In the genomic region with DNA sequence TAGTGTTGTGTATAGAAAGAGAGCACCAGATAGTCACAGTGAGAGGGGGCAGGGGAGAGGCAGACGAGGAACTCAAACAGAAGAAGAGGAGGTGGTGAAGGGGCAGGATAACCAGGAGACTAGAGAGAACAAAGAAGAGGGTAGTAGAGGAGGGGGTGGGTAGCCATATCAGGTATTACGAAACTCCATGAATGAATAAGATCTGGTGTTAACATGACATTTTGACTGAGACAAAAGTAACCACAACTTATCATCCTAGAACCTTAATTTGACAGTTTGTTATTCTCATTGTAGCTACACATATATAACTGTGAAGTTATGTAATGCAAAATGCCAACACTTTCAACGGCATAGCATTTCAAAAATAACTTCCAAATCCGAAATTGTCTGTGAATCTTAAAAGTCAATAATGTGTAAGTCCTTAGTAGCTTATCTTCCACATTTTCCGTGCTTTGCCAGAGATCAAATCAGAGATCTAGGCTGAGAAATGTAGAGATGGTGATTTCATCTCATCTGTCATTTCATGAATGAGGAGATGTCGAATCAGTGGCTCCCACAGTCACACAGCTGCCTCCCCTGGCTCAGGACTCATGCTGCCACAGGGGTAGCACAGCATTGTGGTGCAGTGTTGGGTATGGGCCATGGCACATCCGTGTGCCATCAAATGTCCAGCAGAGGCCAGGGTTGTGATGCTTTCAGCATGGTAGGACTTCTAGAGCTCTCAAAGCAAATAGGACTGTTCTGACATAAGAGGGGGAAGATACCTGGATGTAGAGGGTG, we compare ENCODE assay signal across 17 cellular contexts.
A peak's percentile ranks its signal among the peaks of the same experiment; 100 is the strongest.
DNase-seq lines count a peak whose midpoint lies in the region; ATAC-seq lines count a peak whose summit lies in the region.
"Had no signal": no experiment of that assay in that cellular context is flagged by ENCODE, and none has a peak within 500 bp of the region (broad histone marks: within the 10 kb centered on the region; RNA-seq: fewer than 3 reads in every experiment).

No MANE protein-coding gene starts in this region.

- CTCF ChIA-PET in CD8-positive, alpha-beta memory T cell (lab: Charles Lee) = interaction anchor here (0.8 to 1.5 kb wide), 2 partner anchors 11 to 25 kb away, joined by 3 read pairs; no protein-coding TSS in a partner anchor

- peak in 1 of 3 donors; percentile 62 for DNase-seq in CD4-positive, CD25-positive, alpha-beta regulatory T cell
- no peak for DNase-seq in CD8-positive, alpha-beta memory T cell
- no peak for DNase-seq in central memory CD8-positive, alpha-beta T cell (ENCODE audit: low spot score in 2 of 2)
- DNase-seq in NCI-H524 treated with DMSO at 0.1 percent for 48 hours (lab: John Stamatoyannopoulos, UW) (no peak), NCI-H524 (lab: John Stamatoyannopoulos, UW) (no peak)
- DNase-seq: activated CD4-positive, alpha-beta T cell treated with anti-CD3 and anti-CD28 coated beads, Interleukin-2, amount 50 U/mL, for 4 hours; HFFc6; NCI-H1417 treated with DMSO at 0.1 percent for 48 hours; NCI-H510A treated with DMSO at 0.1 percent for 48 hours; right cardiac atrium had no signal

- H3K36me3 Mint-ChIP-seq in CD4-positive, CD25-positive, alpha-beta regulatory T cell = no peaks in the 10 kb centered on the region
- H3K36me3 Mint-ChIP-seq in CD8-positive, alpha-beta memory T cell = no peaks in the 10 kb centered on the region
- H3K36me3 Mint-ChIP-seq in central memory CD8-positive, alpha-beta T cell (ENCODE audit: insufficient read depth) = no peaks in the 10 kb centered on the region
- H3K36me3 Mint-ChIP-seq: CD14-positive monocyte had no signal

- POLR2A ChIA-PET in CD8-positive, alpha-beta memory T cell (lab: Charles Lee) = no interaction called here

- H3K4me1 Mint-ChIP-seq in CD4-positive, CD25-positive, alpha-beta regulatory T cell = peaks cover 6 to 22% (median 15%) of the 10 kb centered on the region in 4 donors
- peaks cover 16 to 18% (median 17%) of the 10 kb centered on the region in 3 donors for H3K4me1 Mint-ChIP-seq in CD8-positive, alpha-beta memory T cell
- H3K4me1 Mint-ChIP-seq in central memory CD8-positive, alpha-beta T cell = peaks cover 11% of the 10 kb centered on the region
- H3K4me1 Mint-ChIP-seq: CD14-positive monocyte, nephron had no signal

- peak overlapping the region; percentile 68 for H3K4me3 ChIP-seq in CD4-positive, CD25-positive, alpha-beta regulatory T cell (ENCODE audit: low read depth, low read length)
- H3K4me3 ChIP-seq in CD8-positive, alpha-beta memory T cell (ENCODE audit: low read length) = no peak overlapping the region
- H3K4me3 ChIP-seq: esophagus muscularis mucosa, suprapubic skin had no signal

- no peaks in the 10 kb centered on the region for H3K27me3 Mint-ChIP-seq in CD4-positive, CD25-positive, alpha-beta regulatory T cell
- H3K27me3 Mint-ChIP-seq in CD8-positive, alpha-beta memory T cell = no peaks in the 10 kb centered on the region
- no peaks in the 10 kb centered on the region for H3K27me3 Mint-ChIP-seq in central memory CD8-positive, alpha-beta T cell

- no peaks in the 10 kb centered on the region for H3K9me3 ChIP-seq in CD4-positive, CD25-positive, alpha-beta regulatory T cell (ENCODE audit: control insufficient read depth in 2 of 2, low read length in 2 of 2)
- no peaks in the 10 kb centered on the region for H3K9me3 ChIP-seq in CD8-positive, alpha-beta memory T cell (ENCODE audit: low read length)
- H3K9me3 ChIP-seq: esophagus muscularis mucosa, suprapubic skin had no signal

- peak in 1 of 2 donors; percentile 34 for ATAC-seq in CD4-positive, CD25-positive, alpha-beta regulatory T cell (ENCODE audit: low read depth in 2 of 2)
- ATAC-seq in HG03432 (IDR thresholded peaks at IDR 0.05; ENCODE audit: unreplicated experiment) (peak; percentile 59), HG03457 (IDR thresholded peaks at IDR 0.05; ENCODE audit: unreplicated experiment) (no peak)
- no peak for ATAC-seq in central memory CD8-positive, alpha-beta T cell (replicated peaks; ENCODE audit: extremely low read depth, poor library complexity, severe bottlenecking)
- ATAC-seq: right cardiac atrium had no signal

- H3K9me3 Mint-ChIP-seq in CD4-positive, CD25-positive, alpha-beta regulatory T cell = no peaks in the 10 kb centered on the region
- H3K9me3 Mint-ChIP-seq in CD8-positive, alpha-beta memory T cell = no peaks in the 10 kb centered on the region
- no peaks in the 10 kb centered on the region for H3K9me3 Mint-ChIP-seq in central memory CD8-positive, alpha-beta T cell
- H3K9me3 Mint-ChIP-seq: HFFc6; nephron; T-helper 1 cell treated with Interleukin-12 subunit alpha and Interleukin-12 subunit beta and Interleukin-4 antibody, amounts not matched to agents 30 μg/mL and 1 μg/mL, for 36 hours had no signal

- H3K27ac ChIP-seq in CD4-positive, CD25-positive, alpha-beta regulatory T cell (ENCODE audit: insufficient read depth, low read length, poor library complexity, severe bottlenecking) = peak overlapping the region; percentile 26
- H3K27ac ChIP-seq in CD8-positive, alpha-beta memory T cell (ENCODE audit: low read depth, low read length) = no peak overlapping the region
- H3K27ac ChIP-seq: esophagus muscularis mucosa, suprapubic skin had no signal

- no peaks in the 10 kb centered on the region for H3K27me3 ChIP-seq in CD4-positive, CD25-positive, alpha-beta regulatory T cell (ENCODE audit: control insufficient read depth, insufficient read depth, low read length)
- H3K27me3 ChIP-seq in CD8-positive, alpha-beta memory T cell (ENCODE audit: insufficient read depth, low read length, poor library complexity, severe bottlenecking) = no peaks in the 10 kb centered on the region
- H3K27me3 ChIP-seq: esophagus muscularis mucosa, suprapubic skin had no signal

- H3K4me1 ChIP-seq in CD4-positive, CD25-positive, alpha-beta regulatory T cell (ENCODE audit: control insufficient read depth, insufficient read depth, low read length, poor library complexity, severe bottlenecking) = peaks cover 7% of the 10 kb centered on the region
- peaks cover 5% of the 10 kb centered on the region for H3K4me1 ChIP-seq in CD8-positive, alpha-beta memory T cell (ENCODE audit: insufficient read depth, low read length)
- H3K4me1 ChIP-seq: esophagus muscularis mucosa, suprapubic skin had no signal

- H3K36me3 ChIP-seq in CD4-positive, CD25-positive, alpha-beta regulatory T cell (ENCODE audit: control insufficient read depth, insufficient read depth, low read length) = no peaks in the 10 kb centered on the region
- H3K36me3 ChIP-seq in CD8-positive, alpha-beta memory T cell (ENCODE audit: insufficient read depth, low read length) = no peaks in the 10 kb centered on the region
- H3K36me3 ChIP-seq: esophagus muscularis mucosa, suprapubic skin had no signal

- H3K4me3 Mint-ChIP-seq in CD4-positive, CD25-positive, alpha-beta regulatory T cell = peak overlapping the region; percentile 77 to 87 (median 78)
- H3K4me3 Mint-ChIP-seq in CD8-positive, alpha-beta memory T cell = peak overlapping the region in 5 of 7 donors; percentile 1 to 58 (median 5)
- H3K4me3 Mint-ChIP-seq in central memory CD8-positive, alpha-beta T cell = peak overlapping the region; percentile 4
- H3K4me3 Mint-ChIP-seq: CD14-positive monocyte; HFFc6; nephron; T-helper 1 cell treated with Interleukin-12 subunit alpha and Interleukin-12 subunit beta and Interleukin-4 antibody, amounts not matched to agents 30 μg/mL and 1 μg/mL, for 36 hours had no signal

- peak overlapping the region; percentile 70 to 90 (median 79) for H3K27ac Mint-ChIP-seq in CD4-positive, CD25-positive, alpha-beta regulatory T cell
- peak overlapping the region in 3 of 8 donors; percentile 12 to 44 (median 22) for H3K27ac Mint-ChIP-seq in CD8-positive, alpha-beta memory T cell
- no peak overlapping the region for H3K27ac Mint-ChIP-seq in central memory CD8-positive, alpha-beta T cell (ENCODE audit: low read depth)
- H3K27ac Mint-ChIP-seq: CD14-positive monocyte; HFFc6; nephron; T-helper 1 cell treated with Interleukin-12 subunit alpha and Interleukin-12 subunit beta and Interleukin-4 antibody, amounts not matched to agents 30 μg/mL and 1 μg/mL, for 36 hours had no signal

Comparison
In these comparisons a context has a peak if more than half of its experiments do, and no peak if none do; other contexts are left out.
1. H3K4me3 Mint-ChIP-seq: peak in every context shown above with its lines; median percentile 78 in CD4-positive, CD25-positive, alpha-beta regulatory T cell; 5 in CD8-positive, alpha-beta memory T cell; 4 in central memory CD8-positive, alpha-beta T cell.